In genomic region chr11:44777537-44778199, GRCh38 we compare ENCODE assay signal across 1 cellular context.
A peak's percentile ranks its signal among the peaks of the same experiment; 100 is the strongest.
TF ChIP-seq lines count a peak whose summit lies in the region.

No MANE protein-coding gene starts in this region.

TF ChIP-seq in K562, 482 proteins besides CTCF, POLR2A, EP300 and RAD21:
- TF ChIP-seq ZKSCAN8 (CRISPR knock-in tag; IDR thresholded peaks at IDR 0.05) (peak; percentile 56; the same call in 1 of the 2 replicates), KDM5B (IDR thresholded peaks at IDR 0.05; ENCODE audit: insufficient replicate concordance, low read depth, low read length) (no peak)
TF ChIP-seq in K562: peak in this region for 1.
